ENCODE assay signal across 25 cellular contexts in the genomic region with DNA sequence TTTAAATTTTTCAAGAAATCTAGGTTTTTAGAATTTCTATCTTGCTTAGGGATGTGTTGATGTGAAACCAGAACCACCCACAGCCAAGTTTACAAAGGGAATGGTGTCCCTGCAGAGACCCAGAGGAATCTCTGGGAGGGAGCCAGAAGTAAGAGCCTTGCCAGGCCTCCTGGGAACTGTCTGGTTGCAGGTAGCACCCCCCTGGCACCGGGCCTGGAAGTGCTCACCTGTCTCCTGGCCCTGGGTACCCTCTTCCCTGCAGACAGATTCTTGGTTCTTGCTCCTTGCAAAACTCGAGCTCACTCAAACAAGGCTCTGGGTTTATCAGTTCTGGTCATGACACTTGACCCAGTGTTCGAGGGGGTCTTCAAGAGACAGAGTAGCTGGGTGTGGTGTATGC. TPM values are rescaled to one million over a fixed set of nuclear protein-coding genes. Genes with fewer than 3 reads are reported as not detected.
A peak's percentile ranks its signal among the peaks of the same experiment; 100 is the strongest.
DNase-seq lines count a peak whose midpoint lies in the region; ATAC-seq and TF ChIP-seq lines count a peak whose summit lies in the region.
"Had no signal": no experiment of that assay in that cellular context is flagged by ENCODE, and none has a peak within 500 bp of the region (broad histone marks: within the 10 kb centered on the region; RNA-seq: fewer than 3 reads in every experiment).

No MANE protein-coding gene starts in this region.

- H3K27me3 ChIP-seq in neuronal stem cell (ENCODE audit: control insufficient read depth in 3 of 3, insufficient read depth in 3 of 3, low read depth in 1 of 3, low read length in 3 of 3), result peaks cover 0 to 6% (median 0%) of the 10 kb centered on the region in 3 experiments
- no peaks in the 10 kb centered on the region for H3K27me3 ChIP-seq in thyroid gland
- no peaks in the 10 kb centered on the region for H3K27me3 ChIP-seq in smooth muscle cell (ENCODE audit: low read depth)
- H3K27me3 ChIP-seq: BE2C, BLaER1 had no signal

- H3K9ac ChIP-seq in neuronal stem cell (ENCODE audit: low read depth, low read length, poor library complexity), result no peak overlapping the region
- H3K9ac ChIP-seq in smooth muscle cell (ENCODE audit: low read depth), result no peak overlapping the region
- H3K9ac ChIP-seq: BLaER1 had no signal

- H3K18ac ChIP-seq in neuronal stem cell (ENCODE audit: low read length), result peak overlapping the region; percentile 29

- H3K27ac Mint-ChIP-seq in chondrocyte (ENCODE audit: unreplicated experiment), result no peak overlapping the region
- peak overlapping the region in 1 of 10 donors; percentile 59 for H3K27ac Mint-ChIP-seq in naive thymus-derived CD8-positive, alpha-beta T cell
- H3K27ac Mint-ChIP-seq: CD4-positive, alpha-beta memory T cell had no signal

- H4K91ac ChIP-seq in neuronal stem cell (ENCODE audit: low read depth, low read length, poor library complexity), result no peak overlapping the region

- no peaks in the 10 kb centered on the region for H3K4me1 Mint-ChIP-seq in chondrocyte (ENCODE audit: low read depth)
- H3K4me1 Mint-ChIP-seq in naive thymus-derived CD8-positive, alpha-beta T cell, result peaks cover 3 to 7% (median 5%) of the 10 kb centered on the region in 4 donors
- H3K4me1 Mint-ChIP-seq: CD8-positive, alpha-beta memory T cell had no signal

- no peak overlapping the region for H3K4me3 Mint-ChIP-seq in chondrocyte (ENCODE audit: unreplicated experiment)
- H3K4me3 Mint-ChIP-seq in naive thymus-derived CD8-positive, alpha-beta T cell, result no peak overlapping the region
- H3K4me3 Mint-ChIP-seq: CD14-positive monocyte; CD4-positive, alpha-beta memory T cell; CD4-positive, CD25-positive, alpha-beta regulatory T cell; CD8-positive, alpha-beta memory T cell had no signal

- peak; percentile 50 for DNase-seq in chondrocyte (ENCODE audit: low spot score)
- no peak for DNase-seq in neuronal stem cell (ENCODE audit: low spot score)
- DNase-seq in posterior vena cava (ENCODE audit: low spot score), result peak; percentile 25
- peak; percentile 47 to 61 for DNase-seq in thyroid gland
- DNase-seq in naive thymus-derived CD8-positive, alpha-beta T cell, result no peak
- DNase-seq in LoVo (ENCODE audit: low spot score), result no peak
- no peak for DNase-seq in smooth muscle cell (lab: John Stamatoyannopoulos, UW; ENCODE audit: unreplicated experiment)
- DNase-seq in UCSD-AML1 (lab: John Stamatoyannopoulos, UW; ENCODE audit: unreplicated experiment), result no peak
- DNase-seq: 8988T; ACHN; BE2C; C1 segment of cervical spinal cord; CD4-positive, alpha-beta memory T cell; CD4-positive, CD25-positive, alpha-beta regulatory T cell; CD8-positive, alpha-beta memory T cell; DMS 273 treated with DMSO at 0.1 percent for 48 hours; DMS153; DMS53; DMS79; DND-41; EL; GDM1 had no signal

- H2BK15ac ChIP-seq in neuronal stem cell (ENCODE audit: low read length), result peak overlapping the region; percentile 63

- no peak for TF ChIP-seq POLR2A in thyroid gland (IDR thresholded peaks at IDR 0.05)

- H3K9me3 ChIP-seq in neuronal stem cell (replicated peaks in 1 of 2; ENCODE audit: control insufficient read depth in 2 of 2, insufficient read depth in 1 of 2, low read depth in 1 of 2, low read length in 2 of 2), result no peaks in the 10 kb centered on the region
- H3K9me3 ChIP-seq in thyroid gland, result no peaks in the 10 kb centered on the region
- no peaks in the 10 kb centered on the region for H3K9me3 ChIP-seq in smooth muscle cell (replicated peaks; ENCODE audit: low read depth)
- H3K9me3 ChIP-seq: BE2C had no signal

- no peak overlapping the region for H3K4ac ChIP-seq in neuronal stem cell (ENCODE audit: low read length)

- TF ChIP-seq CTCF in chondrocyte (IDR thresholded peaks at IDR 0.05) (no peak), thyroid gland (IDR thresholded peaks at IDR 0.05) (no peak), smooth muscle cell (IDR thresholded peaks at IDR 0.05; ENCODE audit: borderline replicate concordance, insufficient read depth, poor library complexity, severe bottlenecking) (no peak)

- ATAC-seq in naive thymus-derived CD8-positive, alpha-beta T cell, result no peak

- H3F3A ChIP-seq in smooth muscle cell (ENCODE audit: low read depth), result no peaks in the 10 kb centered on the region

- H4K20me1 ChIP-seq in smooth muscle cell (ENCODE audit: low read depth), result no peaks in the 10 kb centered on the region
- H4K20me1 ChIP-seq: BLaER1 had no signal

- H3K9me3 Mint-ChIP-seq in chondrocyte (ENCODE audit: low read depth), result no peaks in the 10 kb centered on the region
- H3K9me3 Mint-ChIP-seq in naive thymus-derived CD8-positive, alpha-beta T cell, result no peaks in the 10 kb centered on the region
- H3K9me3 Mint-ChIP-seq: CD4-positive, alpha-beta memory T cell; CD4-positive, CD25-positive, alpha-beta regulatory T cell; CD8-positive, alpha-beta memory T cell had no signal

- no peak overlapping the region for H2AK5ac ChIP-seq in neuronal stem cell (ENCODE audit: low read depth, low read length)

- H3K27me3 Mint-ChIP-seq in chondrocyte (ENCODE audit: low read depth), result peaks cover 3% of the 10 kb centered on the region
- H3K27me3 Mint-ChIP-seq in naive thymus-derived CD8-positive, alpha-beta T cell, result no peaks in the 10 kb centered on the region
- H3K27me3 Mint-ChIP-seq: CD4-positive, alpha-beta memory T cell had no signal

- no peaks in the 10 kb centered on the region for H3K36me3 ChIP-seq in neuronal stem cell (replicated peaks in 1 of 2; ENCODE audit: control insufficient read depth in 2 of 2, insufficient read depth in 2 of 2, low read length in 2 of 2)
- no peaks in the 10 kb centered on the region for H3K36me3 ChIP-seq in thyroid gland
- H3K36me3 ChIP-seq in smooth muscle cell (ENCODE audit: low read depth), result no peaks in the 10 kb centered on the region
- H3K36me3 ChIP-seq: BE2C, BLaER1 had no signal

- H4K8ac ChIP-seq in neuronal stem cell (ENCODE audit: low read depth, low read length), result peak overlapping the region; percentile 26

- POLR2A ChIA-PET in naive thymus-derived CD8-positive, alpha-beta T cell (lab: Charles Lee), result interaction anchor here (0.7 kb wide), 1 partner anchor 202 kb away, joined by 3 read pairs; no protein-coding TSS in a partner anchor

- H3K79me2 ChIP-seq in smooth muscle cell (ENCODE audit: low read depth), result no peaks in the 10 kb centered on the region

- H3K4me1 ChIP-seq in neuronal stem cell (ENCODE audit: control insufficient read depth in 2 of 2, insufficient read depth in 1 of 2, low read depth in 1 of 2, low read length in 2 of 2) (peaks cover 0 to 3% of the 10 kb centered on the region in 2 donors), thyroid gland (peaks cover 0 to 11% of the 10 kb centered on the region in 2 donors), smooth muscle cell (ENCODE audit: low read depth) (no peaks in the 10 kb centered on the region)
- H3K4me1 ChIP-seq: BLaER1 had no signal

- no peak overlapping the region for H2BK120ac ChIP-seq in neuronal stem cell (ENCODE audit: low read depth, low read length)

- H3K36me3 Mint-ChIP-seq in chondrocyte (ENCODE audit: low read depth), result no peaks in the 10 kb centered on the region
- H3K36me3 Mint-ChIP-seq in naive thymus-derived CD8-positive, alpha-beta T cell, result no peaks in the 10 kb centered on the region
- H3K36me3 Mint-ChIP-seq: CD14-positive monocyte; CD4-positive, alpha-beta memory T cell; CD4-positive, CD25-positive, alpha-beta regulatory T cell; CD8-positive, alpha-beta memory T cell had no signal

- H3K4me2 ChIP-seq in neuronal stem cell (ENCODE audit: insufficient read depth, low read length, poor library complexity, severe bottlenecking) (no peak overlapping the region), smooth muscle cell (no peak overlapping the region)
- H3K4me2 ChIP-seq: BLaER1 had no signal

- no peaks in the 10 kb centered on the region for H3K79me1 ChIP-seq in neuronal stem cell (ENCODE audit: low read depth, low read length)

- H2AFZ ChIP-seq in neuronal stem cell (ENCODE audit: low read length) (no peak overlapping the region), smooth muscle cell (ENCODE audit: low read depth) (no peak overlapping the region)

- no peak overlapping the region for H3K14ac ChIP-seq in neuronal stem cell (ENCODE audit: low read length)

- H2BK5ac ChIP-seq in neuronal stem cell (ENCODE audit: low read length), result no peak overlapping the region

- no CpG with 5 or more reads among the region's 3 CpGs for WGBS in neuronal stem cell (ENCODE audit: extremely low coverage in 2 of 2, insufficient read length in 2 of 2, insufficient replicate concordance in 1 of 2), 2 donors
- WGBS in thyroid gland, 2 donors, result 31 to 54% methylated on average over 2 to 3 of the region's 3 CpGs
- 90% methylated on average over 3 of the region's 3 CpGs for WGBS in smooth muscle cell (ENCODE audit: low lambda C conversion rate)

- H2BK12ac ChIP-seq in neuronal stem cell (ENCODE audit: low read length), result no peak overlapping the region

- intact Hi-C loops in posterior vena cava (cut with DNase I), result no loop called here
- intact Hi-C loops in thyroid gland (cut with DNase I), result no loop called here

- H3K4me3 ChIP-seq in neuronal stem cell (ENCODE audit: low read length in 2 of 2) (no peak overlapping the region), thyroid gland (replicated peaks in 1 of 3) (no peak overlapping the region), smooth muscle cell (no peak overlapping the region)
- H3K4me3 ChIP-seq: BLaER1, GM12878 had no signal

- no peak overlapping the region for H3K23ac ChIP-seq in neuronal stem cell (ENCODE audit: low read depth, low read length, poor library complexity)

- no peak overlapping the region for H3K27ac ChIP-seq in neuronal stem cell (replicated peaks; ENCODE audit: low read length)
- H3K27ac ChIP-seq in thyroid gland, result no peak overlapping the region
- H3K27ac ChIP-seq in smooth muscle cell (ENCODE audit: low read depth), result no peak overlapping the region
- H3K27ac ChIP-seq: BLaER1 had no signal

RNA-seq across cellular contexts. Expression of a gene that starts 24.6 kb away (rescaled TPM):
- total RNA-seq in chondrocyte, result 29.7 to 35.1 TPM (median 32.5 TPM) in 3 replicates
- 58.9 TPM for polyA plus RNA-seq in neuronal stem cell (2013, experiment 1 of 2)
- polyA plus RNA-seq in neuronal stem cell (2013, experiment 2 of 2), result 65.3 TPM
- 10 to 100 TPM; 17.9 to 18.1 TPM for total RNA-seq in posterior vena cava
- total RNA-seq in thyroid gland, result 10 to 100 TPM; 34.3 to 46.4 (median 38.7) TPM
- 10 to 100 TPM; 54.2 to 55.7 TPM for total RNA-seq in naive thymus-derived CD8-positive, alpha-beta T cell
- 10 to 100 TPM; 25.2 to 29.2 (median 29.1) TPM for polyA plus RNA-seq in naive thymus-derived CD8-positive, alpha-beta T cell
- total RNA-seq in smooth muscle cell, result 35.1 and 35.5 TPM in 2 replicates
- 14.2 and 14.9 TPM in 2 replicates for polyA plus RNA-seq in smooth muscle cell

Comparison
In these comparisons a context has a peak if more than half of its experiments do, and no peak if none do; other contexts are left out.
1. DNase-seq: peak in chondrocyte (single experiment), posterior vena cava (single experiment) and thyroid gland (2 of 2); none in neuronal stem cell (single experiment), naive thymus-derived CD8-positive, alpha-beta T cell (0 of 10), LoVo (single experiment), smooth muscle cell (single experiment) and UCSD-AML1 (single experiment).